8 cellular contexts compared by ENCODE assay signal in the genomic region with DNA sequence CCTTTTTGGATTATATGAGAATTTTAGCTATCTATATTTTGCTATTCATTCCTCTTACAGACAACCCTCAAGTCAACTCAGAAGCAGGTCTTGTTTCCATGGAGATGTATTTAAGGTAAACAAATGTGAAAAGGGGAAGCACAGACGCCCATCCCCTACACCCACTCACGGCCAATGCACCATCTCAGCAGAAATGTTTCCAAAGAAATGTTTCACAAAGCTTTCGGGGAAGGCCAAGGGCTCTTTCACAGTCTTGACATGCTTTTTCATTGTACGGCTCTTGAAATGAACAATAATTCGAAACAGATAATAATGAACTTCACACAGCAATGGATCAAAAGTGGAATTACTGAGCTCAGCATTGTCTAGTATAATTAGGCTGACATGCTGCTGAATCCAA.
DNase-seq lines count a peak whose midpoint lies in the region; ATAC-seq and TF ChIP-seq lines count a peak whose summit lies in the region.

No MANE protein-coding gene starts in this region.

- no peak overlapping the region for H3K14ac ChIP-seq in IMR-90 (replicated peaks; ENCODE audit: low read depth, low read length)

- H3K27ac ChIP-seq in IMR-90 (ENCODE audit: insufficient read depth, low read length) (no peak overlapping the region), skeletal muscle tissue (ENCODE audit: low read depth, low read length) (peak overlapping the region; percentile 69)

- peaks cover 37% of the 10 kb centered on the region for H3K4me1 Mint-ChIP-seq in activated naive CD4-positive, alpha-beta T cell treated with anti-CD3 and anti-CD28 coated beads, Interleukin-2, amount 10 ng/mL, durations not matched to agents 7 days and 5 days
- H3K4me1 Mint-ChIP-seq in chondrocyte (ENCODE audit: low read depth), result no peaks in the 10 kb centered on the region

- H4K8ac ChIP-seq in IMR-90 (ENCODE audit: low read depth in 2 of 2, low read length in 2 of 2), result no peak overlapping the region

- H3K4me3 Mint-ChIP-seq in activated naive CD4-positive, alpha-beta T cell treated with anti-CD3 and anti-CD28 coated beads, Interleukin-2, amount 10 ng/mL, durations not matched to agents 7 days and 5 days, result no peak overlapping the region
- H3K4me3 Mint-ChIP-seq in chondrocyte (ENCODE audit: unreplicated experiment), result no peak overlapping the region

- intact Hi-C loops in IMR-90 (cut with micrococcal nuclease), result no loop called here

- POLR2A ChIA-PET in IMR-90 (lab: Charles Lee; ENCODE audit: unreplicated experiment), result no interaction called here

- H4K20me1 ChIP-seq in IMR-90 (ENCODE audit: insufficient read depth, low read length), result no peaks in the 10 kb centered on the region

- H2AK9ac ChIP-seq in IMR-90 (replicated peaks; ENCODE audit: low read depth, low read length, poor library complexity), result no peak overlapping the region

- H3K9ac ChIP-seq in IMR-90 (ENCODE audit: low read depth, low read length), result no peak overlapping the region
- no peak overlapping the region for H3K9ac ChIP-seq in skeletal muscle tissue (ENCODE audit: low read depth in 1 of 3, low read length in 3 of 3)

- H3K9me3 ChIP-seq in IMR-90 (ENCODE audit: control insufficient read depth, insufficient read depth, low read length) (no peaks in the 10 kb centered on the region), skeletal muscle tissue (ENCODE audit: control insufficient read depth in 3 of 3, low read length in 3 of 3) (no peaks in the 10 kb centered on the region)

- 0 out of 2 replicates have a peak overlapping the region, but pooled peaks have one; percentile 4 for H2AK5ac ChIP-seq in IMR-90 (ENCODE audit: low read depth, low read length)

- no peak overlapping the region for H3K18ac ChIP-seq in IMR-90 (ENCODE audit: low read depth, low read length)

- no peaks in the 10 kb centered on the region for H3K27me3 ChIP-seq in IMR-90 (ENCODE audit: control insufficient read depth, insufficient read depth, low read length)
- no peaks in the 10 kb centered on the region for H3K27me3 ChIP-seq in skeletal muscle tissue (ENCODE audit: control insufficient read depth in 3 of 3, insufficient read depth in 3 of 3, low read length in 3 of 3)

- no peak overlapping the region for H2AFZ ChIP-seq in IMR-90 (replicated peaks; ENCODE audit: low read length, poor library complexity)

- no peak overlapping the region for H4K5ac ChIP-seq in IMR-90 (ENCODE audit: low read depth, low read length)

- no CpG with 5 or more reads among the region's 5 CpGs for WGBS in IMR-90 (ENCODE audit: extremely low coverage in 2 of 2, insufficient read length in 1 of 2), 2 experiments

- H3K4me3 ChIP-seq in IMR-90 (ENCODE audit: insufficient read depth, low read depth, low read length) (no peak overlapping the region), skeletal muscle tissue (ENCODE audit: low read length in 3 of 3) (no peak overlapping the region)

- H4K91ac ChIP-seq in IMR-90 (ENCODE audit: insufficient read depth, low read depth, low read length), result no peak overlapping the region

- ATAC-seq in GM21447 (IDR thresholded peaks at IDR 0.05; ENCODE audit: unreplicated experiment) (peak; percentile 63), IMR-90 (ENCODE audit: low read depth) (no peak)

- H3K23ac ChIP-seq in IMR-90 (ENCODE audit: low read depth, low read length), result no peak overlapping the region

- CTCF ChIA-PET in IMR-90 (lab: Yijun Ruan, JAX), result interaction anchor here (0.7 kb wide), 1 partner anchor 143 kb away, joined by 4 read pairs; no protein-coding TSS in a partner anchor
- CTCF ChIA-PET in activated naive CD4-positive, alpha-beta T cell treated with anti-CD3 and anti-CD28 coated beads, Interleukin-2, amount 10 ng/mL, durations not matched to agents 7 days and 5 days (lab: Charles Lee), result interaction anchor here (0.9 to 2.1 kb wide), 7 partner anchors 9 to 336 kb away, joined by 3 to 6 read pairs (median 3); no protein-coding TSS in a partner anchor

- peaks cover 21% of the 10 kb centered on the region for H3K9me3 Mint-ChIP-seq in activated naive CD4-positive, alpha-beta T cell treated with anti-CD3 and anti-CD28 coated beads, Interleukin-2, amount 10 ng/mL, durations not matched to agents 7 days and 5 days
- H3K9me3 Mint-ChIP-seq in chondrocyte (ENCODE audit: low read depth), result peaks cover 11% of the 10 kb centered on the region

- in situ Hi-C loops in IMR-90 (cut with MboI; ENCODE audit: low sequenced_read_pairs), result no loop called here

- no peak overlapping the region for H3K4me2 ChIP-seq in IMR-90 (ENCODE audit: low read depth, low read length)

- H2BK20ac ChIP-seq in IMR-90 (ENCODE audit: low read depth, low read length), result no peak overlapping the region; the same call in 1 of the 2 replicates

- no peak for TF ChIP-seq CTCF in GM10266 (IDR thresholded peaks at IDR 0.05; ENCODE audit: control insufficient read depth, insufficient read depth, low read depth, missing control alignments)
- no peak for TF ChIP-seq CTCF in IMR-90 (conservative IDR thresholded peaks at IDR 0.05; ENCODE audit: low read depth, low read length)
- no peak for TF ChIP-seq CTCF in chondrocyte (IDR thresholded peaks at IDR 0.05)

- H3K56ac ChIP-seq in IMR-90 (ENCODE audit: extremely low read depth, insufficient read depth, low read length), result no peak overlapping the region

- TF ChIP-seq RAD21 in IMR-90 (IDR thresholded peaks at IDR 0.05; ENCODE audit: low read length), result no peak

- no peak overlapping the region for H2BK5ac ChIP-seq in IMR-90 (ENCODE audit: low read depth, low read length, poor library complexity, severe bottlenecking)

- H3K9me1 ChIP-seq in IMR-90 (ENCODE audit: insufficient read depth, low read length), result 0 out of 2 replicates have a peak, but pooled peaks cover 3% of the 10 kb centered on the region

- H3K36me3 ChIP-seq in IMR-90 (ENCODE audit: control insufficient read depth, insufficient read depth, low read length) (no peaks in the 10 kb centered on the region), skeletal muscle tissue (ENCODE audit: control insufficient read depth in 3 of 3, insufficient read depth in 3 of 3, low read length in 3 of 3) (no peaks in the 10 kb centered on the region)

- H3K4me1 ChIP-seq in IMR-90 (ENCODE audit: control insufficient read depth, insufficient read depth, low read length), result no peaks in the 10 kb centered on the region; the same call in none of the 2 replicates
- peaks cover 0 to 4% (median 0%) of the 10 kb centered on the region in 3 donors for H3K4me1 ChIP-seq in skeletal muscle tissue (ENCODE audit: control insufficient read depth in 3 of 3, insufficient read depth in 3 of 3, low read length in 3 of 3)

- no TSS peak for BruUV-seq in IMR-90 (replicated peaks; lab: Mats Ljungman, UMichigan)

- peaks cover 8% of the 10 kb centered on the region for H3K36me3 Mint-ChIP-seq in activated naive CD4-positive, alpha-beta T cell treated with anti-CD3 and anti-CD28 coated beads, Interleukin-2, amount 10 ng/mL, durations not matched to agents 7 days and 5 days
- peaks cover 5% of the 10 kb centered on the region for H3K36me3 Mint-ChIP-seq in chondrocyte (ENCODE audit: low read depth)

- H2BK120ac ChIP-seq in IMR-90 (ENCODE audit: low read depth, low read length), result no peak overlapping the region

- no peak for TF ChIP-seq POLR2A in IMR-90 (IDR thresholded peaks at IDR 0.05; ENCODE audit: low read depth, low read length)

- no peak overlapping the region for H2BK15ac ChIP-seq in IMR-90 (ENCODE audit: low read depth, low read length)

- H3K27ac Mint-ChIP-seq in activated naive CD4-positive, alpha-beta T cell treated with anti-CD3 and anti-CD28 coated beads, Interleukin-2, amount 10 ng/mL, durations not matched to agents 7 days and 5 days, result peak overlapping the region; percentile 2
- no peak overlapping the region for H3K27ac Mint-ChIP-seq in chondrocyte (ENCODE audit: unreplicated experiment)

- H3K4ac ChIP-seq in IMR-90 (ENCODE audit: low read depth, low read length), result no peak overlapping the region

- DNase-seq in GM10266 (ENCODE audit: extremely low spot score) (peak; percentile 83), IMR-90 (no peak), chondrocyte (ENCODE audit: low spot score) (no peak), NCI-H1105 (lab: John Stamatoyannopoulos, UW) (no peak), NK-92 (lab: John Stamatoyannopoulos, UW; ENCODE audit: unreplicated experiment) (no peak)
- DNase-seq in activated naive CD4-positive, alpha-beta T cell treated with anti-CD3 and anti-CD28 coated beads, Interleukin-2, amount 10 ng/mL, durations not matched to agents 7 days and 5 days, result no peak

- dilution Hi-C loops in IMR-90 (cut with HindIII; ENCODE audit: low sequenced_read_pairs, unreplicated experiment), result no loop called here

- no peaks in the 10 kb centered on the region for H3K79me1 ChIP-seq in IMR-90 (ENCODE audit: low read depth in 1 of 2, low read length in 2 of 2)

- H3K27me3 Mint-ChIP-seq in activated naive CD4-positive, alpha-beta T cell treated with anti-CD3 and anti-CD28 coated beads, Interleukin-2, amount 10 ng/mL, durations not matched to agents 7 days and 5 days, result no peaks in the 10 kb centered on the region
- H3K27me3 Mint-ChIP-seq in chondrocyte (ENCODE audit: low read depth), result no peaks in the 10 kb centered on the region

TF ChIP-seq in IMR-90, 13 proteins besides CTCF, POLR2A, EP300 and RAD21:
- no peak for TF ChIP-seq FOS (IDR thresholded peaks at IDR 0.05; ENCODE audit: low read depth, low read length)
- no peak for TF ChIP-seq USF2 (IDR thresholded peaks at IDR 0.05; ENCODE audit: low read depth, low read length)
- TF ChIP-seq MXI1 (IDR thresholded peaks at IDR 0.05; ENCODE audit: borderline replicate concordance, low read depth, low read length), result no peak
- no peak for TF ChIP-seq SMC3 (IDR thresholded peaks at IDR 0.05; ENCODE audit: low read depth, low read length)
- TF ChIP-seq NFE2L2 (IDR thresholded peaks at IDR 0.05; ENCODE audit: low read depth, low read length), result no peak
- no peak for TF ChIP-seq MAZ (IDR thresholded peaks at IDR 0.05; ENCODE audit: borderline replicate concordance, low read depth, low read length)
- no peak for TF ChIP-seq MAFK (IDR thresholded peaks at IDR 0.05; ENCODE audit: low read depth, low read length)
- no peak for TF ChIP-seq CHD1 (IDR thresholded peaks at IDR 0.05; ENCODE audit: low read depth, low read length)
- TF ChIP-seq CEBPB (IDR thresholded peaks at IDR 0.05; ENCODE audit: low read depth, low read length), result no peak
- no peak for TF ChIP-seq RCOR1 (IDR thresholded peaks at IDR 0.05; ENCODE audit: insufficient replicate concordance, low read length)
- TF ChIP-seq RFX5 (IDR thresholded peaks at IDR 0.05; ENCODE audit: low read depth, low read length), result no peak
